In genomic region chr1:39105841-39106765, GRCh38 we compare ENCODE assay signal across 8 cellular contexts.
DNase-seq lines count a peak whose midpoint lies in the region; ATAC-seq and TF ChIP-seq lines count a peak whose summit lies in the region.

No MANE protein-coding gene starts in this region.

- H3K79me2 ChIP-seq in GM23338 (replicated peaks; ENCODE audit: insufficient read depth) = peaks cover 73% of the 10 kb centered on the region

- H3K9me3 Mint-ChIP-seq in GM23338 (no peaks in the 10 kb centered on the region), glutamatergic neuron (ENCODE audit: unreplicated experiment) (peaks cover 5% of the 10 kb centered on the region)
- no peaks in the 10 kb centered on the region for H3K9me3 Mint-ChIP-seq in activated T-helper 1 cell treated with anti-CD3 and anti-CD28 coated beads, Interleukin-12 subunit alpha, Interleukin-12 subunit beta, Interleukin-2, Interleukin-4 antibody, amounts not matched to agents 30 ng/mL and 10 ng/mL and 1 ng/mL, durations not matched to agents 14 hours and 24 hours and 36 hours

- no peak for TF ChIP-seq EP300 in ovary (IDR thresholded peaks at IDR 0.05)

- peaks cover 18% of the 10 kb centered on the region; the same call in 1 of the 2 replicates for H4K20me1 ChIP-seq in GM23338 (replicated peaks; ENCODE audit: insufficient read depth)

- H3K4me1 ChIP-seq in GM23338 (ENCODE audit: insufficient read depth) = peaks cover 42% of the 10 kb centered on the region
- peaks cover 17% of the 10 kb centered on the region for H3K4me1 ChIP-seq in ovary (ENCODE audit: insufficient read depth)

- peak overlapping the region; percentile 93 for H3K27ac ChIP-seq in GM23338 (ENCODE audit: low read depth)
- peak overlapping the region; percentile 93 to 96 for H3K27ac ChIP-seq in ovary

- no peaks in the 10 kb centered on the region for H3K9me3 ChIP-seq in ovary

- H2AFZ ChIP-seq in GM23338 = no peak overlapping the region

- H3F3A ChIP-seq in GM23338 (replicated peaks; ENCODE audit: low read depth) = peaks cover 22% of the 10 kb centered on the region; the same call in 1 of the 2 replicates

- H3K36me3 ChIP-seq in GM23338 (ENCODE audit: insufficient read depth) (no peaks in the 10 kb centered on the region), ovary (no peaks in the 10 kb centered on the region)

- WGBS in ovary, 3 donors = 0 to 2% (median 1%) methylated on average over 38 to 39 of the region's 39 CpGs

- no peak for TF ChIP-seq CTCF in GM23338 (conservative IDR thresholded peaks at IDR 0.05; ENCODE audit: low read depth in 2 of 2)
- no peak for TF ChIP-seq CTCF in glutamatergic neuron (IDR thresholded peaks at IDR 0.05; ENCODE audit: partially characterized antibody, unreplicated experiment)
- no peak for TF ChIP-seq CTCF in ovary (IDR thresholded peaks at IDR 0.05)

- H3K4me1 Mint-ChIP-seq in GM23338 = peaks cover 39% of the 10 kb centered on the region
- H3K4me1 Mint-ChIP-seq in activated T-helper 1 cell treated with anti-CD3 and anti-CD28 coated beads, Interleukin-12 subunit alpha, Interleukin-12 subunit beta, Interleukin-2, Interleukin-4 antibody, amounts not matched to agents 30 ng/mL and 10 ng/mL and 1 ng/mL, durations not matched to agents 14 hours and 24 hours and 36 hours (ENCODE audit: low read depth) = peaks cover 28% of the 10 kb centered on the region
- H3K4me1 Mint-ChIP-seq in glutamatergic neuron (ENCODE audit: low read depth, unreplicated experiment) = peaks cover 29% of the 10 kb centered on the region

- DNase-seq in DMS153 treated with DMSO at 0.1 percent for 48 hours (lab: John Stamatoyannopoulos, UW; ENCODE audit: unreplicated experiment) (peak; percentile 58), GM23338 (ENCODE audit: low spot score) (peak; percentile 62), NCI-H510A treated with DMSO at 0.1 percent for 48 hours (lab: John Stamatoyannopoulos, UW) (peak; percentile 99), glutamatergic neuron (peak; percentile 60), ovary (peak; percentile 67 to 79 (median 73))
- DNase-seq in activated T-helper 1 cell treated with anti-CD3 and anti-CD28 coated beads, Interleukin-12 subunit alpha, Interleukin-12 subunit beta, Interleukin-2, Interleukin-4 antibody, amounts not matched to agents 30 ng/mL and 10 ng/mL and 1 ng/mL, durations not matched to agents 14 hours and 24 hours and 36 hours (ENCODE audit: low spot score) = peak; percentile 5

- H3K4me3 ChIP-seq in GM23338 (peak overlapping the region; percentile 80), ovary (peak overlapping the region; percentile 81)

- H3K27me3 Mint-ChIP-seq in GM23338 (ENCODE audit: insufficient read depth, low read depth, poor library complexity) (peaks cover 9% of the 10 kb centered on the region), glutamatergic neuron (ENCODE audit: unreplicated experiment) (peaks cover 12% of the 10 kb centered on the region)
- H3K27me3 Mint-ChIP-seq in activated T-helper 1 cell treated with anti-CD3 and anti-CD28 coated beads, Interleukin-12 subunit alpha, Interleukin-12 subunit beta, Interleukin-2, Interleukin-4 antibody, amounts not matched to agents 30 ng/mL and 10 ng/mL and 1 ng/mL, durations not matched to agents 14 hours and 24 hours and 36 hours (ENCODE audit: insufficient read depth) = peaks cover 8% of the 10 kb centered on the region

- H3K27ac Mint-ChIP-seq in GM23338 (peak overlapping the region; percentile 68), glutamatergic neuron (ENCODE audit: unreplicated experiment) (peak overlapping the region; percentile 90)
- peak overlapping the region; percentile 31 for H3K27ac Mint-ChIP-seq in activated T-helper 1 cell treated with anti-CD3 and anti-CD28 coated beads, Interleukin-12 subunit alpha, Interleukin-12 subunit beta, Interleukin-2, Interleukin-4 antibody, amounts not matched to agents 30 ng/mL and 10 ng/mL and 1 ng/mL, durations not matched to agents 14 hours and 24 hours and 36 hours

- H3K36me3 Mint-ChIP-seq in GM23338 (ENCODE audit: low read depth) = peaks cover 4% of the 10 kb centered on the region; the same call in 1 of the 3 replicates
- H3K36me3 Mint-ChIP-seq in activated T-helper 1 cell treated with anti-CD3 and anti-CD28 coated beads, Interleukin-12 subunit alpha, Interleukin-12 subunit beta, Interleukin-2, Interleukin-4 antibody, amounts not matched to agents 30 ng/mL and 10 ng/mL and 1 ng/mL, durations not matched to agents 14 hours and 24 hours and 36 hours (ENCODE audit: low read depth) = no peaks in the 10 kb centered on the region
- H3K36me3 Mint-ChIP-seq in glutamatergic neuron (ENCODE audit: unreplicated experiment) = no peaks in the 10 kb centered on the region

- no peaks in the 10 kb centered on the region for H3K27me3 ChIP-seq in GM23338 (ENCODE audit: insufficient read depth)
- no peaks in the 10 kb centered on the region for H3K27me3 ChIP-seq in ovary

- no peaks in the 10 kb centered on the region for H3K9me2 ChIP-seq in GM23338 (ENCODE audit: insufficient read depth)

- ATAC-seq in GM23338 (peak; percentile 19), GM19452 (IDR thresholded peaks at IDR 0.05; ENCODE audit: unreplicated experiment) (no peak), HG02571 (IDR thresholded peaks at IDR 0.05; ENCODE audit: unreplicated experiment) (no peak)

- peak overlapping the region; percentile 90 for H3K4me2 ChIP-seq in GM23338

- H3K4me3 Mint-ChIP-seq in GM23338 (no peak overlapping the region), glutamatergic neuron (ENCODE audit: unreplicated experiment) (no peak overlapping the region)
- no peak overlapping the region for H3K4me3 Mint-ChIP-seq in activated T-helper 1 cell treated with anti-CD3 and anti-CD28 coated beads, Interleukin-12 subunit alpha, Interleukin-12 subunit beta, Interleukin-2, Interleukin-4 antibody, amounts not matched to agents 30 ng/mL and 10 ng/mL and 1 ng/mL, durations not matched to agents 14 hours and 24 hours and 36 hours

- TF ChIP-seq POLR2A in ovary (IDR thresholded peaks at IDR 0.05) = no peak

- intact Hi-C loops in activated T-helper 1 cell treated with anti-CD3 and anti-CD28 coated beads, Interleukin-12 subunit alpha, Interleukin-12 subunit beta, Interleukin-2, Interleukin-4 antibody, amounts not matched to agents 30 ng/mL and 10 ng/mL and 1 ng/mL, durations not matched to agents 14 hours and 24 hours and 36 hours (cut with micrococcal nuclease) = loop anchor here (1.0 to 10.0 kb wide), 2 partner anchors 9 to 609 kb away; no protein-coding TSS in a partner anchor
- intact Hi-C loops in ovary (cut with DNase I) = loop anchor here (5.0 to 10.0 kb wide), 7 partner anchors 59 to 429 kb away; partner anchors contain the start of gene MACF1 (in 1 of the 4)

TF ChIP-seq in GM23338, 12 proteins besides CTCF, POLR2A, EP300 and RAD21:
- TF ChIP-seq EZH2phosphoT487 (IDR thresholded peaks at IDR 0.05; ENCODE audit: unreplicated experiment) (no peak), NANOG (IDR thresholded peaks at IDR 0.05; ENCODE audit: borderline replicate concordance) (peak; percentile 35; the same call in 1 of the 2 replicates)

Comparison
In these comparisons a context has a peak if more than half of its experiments do, and no peak if none do; other contexts are left out.
1. DNase-seq: peak in every context shown above with its lines; median percentile 99 in NCI-H510A treated with DMSO at 0.1 percent for 48 hours; 73 in ovary; 62 in GM23338; 60 in glutamatergic neuron; 58 in DMS153 treated with DMSO at 0.1 percent for 48 hours; 5 in activated T-helper 1 cell treated with anti-CD3 and anti-CD28 coated beads, Interleukin-12 subunit alpha, Interleukin-12 subunit beta, Interleukin-2, Interleukin-4 antibody, amounts not matched to agents 30 ng/mL and 10 ng/mL and 1 ng/mL, durations not matched to agents 14 hours and 24 hours and 36 hours.
2. H3K27ac Mint-ChIP-seq: peak in every context shown above with its lines; median percentile 90 in glutamatergic neuron; 68 in GM23338; 31 in activated T-helper 1 cell treated with anti-CD3 and anti-CD28 coated beads, Interleukin-12 subunit alpha, Interleukin-12 subunit beta, Interleukin-2, Interleukin-4 antibody, amounts not matched to agents 30 ng/mL and 10 ng/mL and 1 ng/mL, durations not matched to agents 14 hours and 24 hours and 36 hours.